Comparison of ENCODE assay signal across 15 cellular contexts in the genomic region with DNA sequence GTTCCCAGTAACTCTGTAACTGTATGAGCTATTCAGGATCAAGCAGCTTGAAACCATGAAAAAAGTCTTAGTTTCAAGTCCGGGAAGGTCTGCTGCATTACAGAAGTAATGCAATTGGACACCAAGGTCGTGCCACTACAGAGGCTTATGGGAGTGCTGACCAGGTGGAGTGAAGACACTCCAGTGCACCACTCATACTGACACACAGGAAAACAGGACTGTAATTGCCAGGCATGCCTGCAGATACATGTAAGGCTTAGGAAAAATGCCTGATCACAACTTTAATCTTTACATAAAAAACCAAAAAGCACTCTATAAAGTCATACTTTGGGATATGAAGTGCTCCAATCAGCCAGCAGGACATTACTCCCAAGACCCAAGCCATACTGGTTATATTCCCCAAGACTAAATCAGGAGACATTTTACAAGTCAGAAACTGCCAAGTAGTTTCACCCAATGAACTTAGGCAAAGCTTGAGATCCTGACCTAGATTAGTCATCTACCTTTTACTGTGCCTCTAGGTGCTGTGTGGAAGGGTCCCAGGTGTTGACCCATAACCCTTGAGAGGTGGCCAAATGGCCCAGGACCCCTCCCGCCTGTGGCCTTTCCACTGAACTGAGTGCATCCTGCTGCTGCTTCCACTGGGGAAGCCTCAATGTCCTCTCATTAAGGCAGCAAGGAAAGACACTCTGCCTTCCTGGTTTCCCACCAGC. TPM values are rescaled to one million over a fixed set of nuclear protein-coding genes. Genes with fewer than 3 reads are reported as not detected.
DNase-seq lines count a peak whose midpoint lies in the region; ATAC-seq and TF ChIP-seq lines count a peak whose summit lies in the region.
"Had no signal": no experiment of that assay in that cellular context is flagged by ENCODE, and none has a peak within 500 bp of the region (broad histone marks: within the 10 kb centered on the region; RNA-seq: fewer than 3 reads in every experiment).

No MANE protein-coding gene starts in this region.

- peaks cover 3% of the 10 kb centered on the region; the same call in 1 of the 2 replicates for H4K20me1 ChIP-seq in DND-41 (ENCODE audit: insufficient read depth, low read length)
- no peaks in the 10 kb centered on the region; the same call in 1 of the 2 replicates for H4K20me1 ChIP-seq in IMR-90 (ENCODE audit: insufficient read depth, low read length)
- peaks cover 49% of the 10 kb centered on the region for H4K20me1 ChIP-seq in neural progenitor cell (ENCODE audit: low read depth)

- H3K14ac ChIP-seq in IMR-90 (replicated peaks; ENCODE audit: low read depth, low read length), result no peak overlapping the region

- DNase-seq in DND-41 (no peak), IMR-90 (peak; percentile 40), foreskin keratinocyte (peak in 1 of 2 donors; percentile 32), neural progenitor cell (ENCODE audit: low spot score) (no peak), chondrocyte (ENCODE audit: low spot score) (no peak), NCI-H2196 (lab: John Stamatoyannopoulos, UW; ENCODE audit: unreplicated experiment) (no peak), Ammon's horn (ENCODE audit: low spot score) (no peak), G401 (ENCODE audit: low spot score) (no peak)
- DNase-seq: activated naive CD8-positive, alpha-beta T cell treated with anti-CD3 and anti-CD28 coated beads, Interleukin-2, amount 50 U/mL, for 24 hours; dermis blood vessel endothelial cell; Karpas-422; ovary; PC-9; T-helper 9 cell had no signal

- H3K9me3 Mint-ChIP-seq in neural progenitor cell, result no peaks in the 10 kb centered on the region
- no peaks in the 10 kb centered on the region for H3K9me3 Mint-ChIP-seq in chondrocyte (ENCODE audit: low read depth)
- H3K9me3 Mint-ChIP-seq: activated naive CD8-positive, alpha-beta T cell treated with anti-CD3 and anti-CD28 coated beads, Interleukin-2, amount 50 U/mL, for 24 hours had no signal

- intact Hi-C loops in IMR-90 (cut with micrococcal nuclease), result no loop called here

- POLR2A ChIA-PET in IMR-90 (lab: Charles Lee; ENCODE audit: unreplicated experiment), result no interaction called here

- H2BK5ac ChIP-seq in IMR-90 (ENCODE audit: low read depth, low read length, poor library complexity, severe bottlenecking), result no peak overlapping the region

- H2AFZ ChIP-seq in DND-41 (ENCODE audit: low read depth, low read length), result no peak overlapping the region
- no peak overlapping the region for H2AFZ ChIP-seq in IMR-90 (replicated peaks; ENCODE audit: low read length, poor library complexity)
- no peak overlapping the region for H2AFZ ChIP-seq in neural progenitor cell (replicated peaks)
- H2AFZ ChIP-seq: PC-9 had no signal

- H4K5ac ChIP-seq in IMR-90 (ENCODE audit: low read depth, low read length), result no peak overlapping the region

- no peak overlapping the region for H3K18ac ChIP-seq in IMR-90 (ENCODE audit: low read depth, low read length)

- H2BK120ac ChIP-seq in IMR-90 (ENCODE audit: low read depth, low read length), result no peak overlapping the region

- WGBS in IMR-90 (ENCODE audit: extremely low coverage in 2 of 2, insufficient read length in 1 of 2), 2 experiments, result no CpG with 5 or more reads among the region's 3 CpGs

- TF ChIP-seq POLR2A in IMR-90 (IDR thresholded peaks at IDR 0.05; ENCODE audit: low read depth, low read length), result no peak

- no peak overlapping the region for H2AK5ac ChIP-seq in IMR-90 (ENCODE audit: low read depth, low read length)

- dilution Hi-C loops in IMR-90 (cut with HindIII; ENCODE audit: low sequenced_read_pairs, unreplicated experiment), result no loop called here

- no peaks in the 10 kb centered on the region for H3K4me1 ChIP-seq in DND-41 (ENCODE audit: insufficient read depth, low read length)
- peaks cover 7% of the 10 kb centered on the region for H3K4me1 ChIP-seq in IMR-90 (ENCODE audit: control insufficient read depth, insufficient read depth, low read length)
- no peaks in the 10 kb centered on the region for H3K4me1 ChIP-seq in foreskin keratinocyte
- H3K4me1 ChIP-seq in neural progenitor cell, result peaks cover 62% of the 10 kb centered on the region

- H3K27me3 Mint-ChIP-seq in neural progenitor cell (ENCODE audit: insufficient read depth, low read depth), result peaks cover 5% of the 10 kb centered on the region
- no peaks in the 10 kb centered on the region for H3K27me3 Mint-ChIP-seq in chondrocyte (ENCODE audit: low read depth)
- H3K27me3 Mint-ChIP-seq: activated naive CD8-positive, alpha-beta T cell treated with anti-CD3 and anti-CD28 coated beads, Interleukin-2, amount 50 U/mL, for 24 hours had no signal

- H3K4me2 ChIP-seq in DND-41 (ENCODE audit: insufficient read depth, low read length), result no peak overlapping the region
- no peak overlapping the region for H3K4me2 ChIP-seq in IMR-90 (ENCODE audit: low read depth, low read length)
- no peak overlapping the region for H3K4me2 ChIP-seq in neural progenitor cell
- H3K4me2 ChIP-seq: PC-9 had no signal

- peaks cover 9% of the 10 kb centered on the region for H3K9me1 ChIP-seq in IMR-90 (ENCODE audit: insufficient read depth, low read length)

- no peak overlapping the region for H3K23ac ChIP-seq in IMR-90 (ENCODE audit: low read depth, low read length)

- peak; percentile 34; the same call in 1 of the 3 replicates for ATAC-seq in DND-41 (ENCODE audit: insufficient read depth, low read depth)
- ATAC-seq in IMR-90 (ENCODE audit: low read depth), result no peak
- ATAC-seq in foreskin keratinocyte, result peak; percentile 54
- ATAC-seq: activated naive CD8-positive, alpha-beta T cell treated with anti-CD3 and anti-CD28 coated beads, Interleukin-2, amount 50 U/mL, for 24 hours had no signal

- H4K8ac ChIP-seq in IMR-90 (ENCODE audit: low read depth in 2 of 2, low read length in 2 of 2), result no peak overlapping the region

- H3K4me3 ChIP-seq in DND-41 (ENCODE audit: low read depth in 1 of 2, low read length in 2 of 2) (no peak overlapping the region), IMR-90 (ENCODE audit: insufficient read depth, low read depth, low read length) (no peak overlapping the region), neural progenitor cell (no peak overlapping the region)
- H3K4me3 ChIP-seq: ovary, PC-9 had no signal

- H2BK15ac ChIP-seq in IMR-90 (ENCODE audit: low read depth, low read length), result no peak overlapping the region

- no peaks in the 10 kb centered on the region for H3K27me3 ChIP-seq in DND-41 (ENCODE audit: insufficient read depth, low read length, poor library complexity)
- H3K27me3 ChIP-seq in IMR-90 (ENCODE audit: control insufficient read depth, insufficient read depth, low read length), result no peaks in the 10 kb centered on the region
- H3K27me3 ChIP-seq in foreskin keratinocyte, result no peaks in the 10 kb centered on the region
- H3K27me3 ChIP-seq in neural progenitor cell, result no peaks in the 10 kb centered on the region
- H3K27me3 ChIP-seq: ovary had no signal

- no peaks in the 10 kb centered on the region for H3K79me2 ChIP-seq in DND-41 (ENCODE audit: insufficient read depth, low read length)
- no peaks in the 10 kb centered on the region for H3K79me2 ChIP-seq in neural progenitor cell (ENCODE audit: low read depth)

- H3K9ac ChIP-seq in DND-41 (ENCODE audit: low read depth, low read length), result no peak overlapping the region
- H3K9ac ChIP-seq in IMR-90 (ENCODE audit: low read depth, low read length), result no peak overlapping the region
- H3K9ac ChIP-seq in neural progenitor cell, result no peak overlapping the region

- CTCF ChIA-PET in IMR-90 (lab: Yijun Ruan, JAX), result interaction anchor here (1.4 kb wide), 1 partner anchor 17 kb away, joined by 5 read pairs; no protein-coding TSS in a partner anchor

- H3K56ac ChIP-seq in IMR-90 (ENCODE audit: extremely low read depth, insufficient read depth, low read length), result no peak overlapping the region

- no peak overlapping the region for H2BK20ac ChIP-seq in IMR-90 (ENCODE audit: low read depth, low read length)

- H3K4me3 Mint-ChIP-seq in neural progenitor cell (no peak overlapping the region), chondrocyte (ENCODE audit: unreplicated experiment) (no peak overlapping the region)
- H3K4me3 Mint-ChIP-seq: activated naive CD8-positive, alpha-beta T cell treated with anti-CD3 and anti-CD28 coated beads, Interleukin-2, amount 50 U/mL, for 24 hours had no signal

- H2AK9ac ChIP-seq in IMR-90 (replicated peaks; ENCODE audit: low read depth, low read length, poor library complexity), result no peak overlapping the region

- no TSS peak for BruUV-seq in IMR-90 (replicated peaks; lab: Mats Ljungman, UMichigan)

- peak overlapping the region; percentile 87 for H3K27ac Mint-ChIP-seq in neural progenitor cell
- no peak overlapping the region for H3K27ac Mint-ChIP-seq in chondrocyte (ENCODE audit: unreplicated experiment)
- H3K27ac Mint-ChIP-seq: activated naive CD8-positive, alpha-beta T cell treated with anti-CD3 and anti-CD28 coated beads, Interleukin-2, amount 50 U/mL, for 24 hours had no signal

- in situ Hi-C loops in IMR-90 (cut with MboI; ENCODE audit: low sequenced_read_pairs) (no loop called here), G401 (cut with HindIII; ENCODE audit: low sequenced_read_pairs) (no loop called here)

- TF ChIP-seq CTCF in DND-41 (IDR thresholded peaks at IDR 0.05; ENCODE audit: borderline replicate concordance, extremely low read depth, low read length, poor library complexity, severe bottlenecking), result no peak
- TF ChIP-seq CTCF in IMR-90 (conservative IDR thresholded peaks at IDR 0.05; ENCODE audit: low read depth, low read length), result no peak
- no peak for TF ChIP-seq CTCF in foreskin keratinocyte (conservative IDR thresholded peaks at IDR 0.05)
- no peak for TF ChIP-seq CTCF in neural progenitor cell (IDR thresholded peaks at IDR 0.05)
- TF ChIP-seq CTCF in chondrocyte (IDR thresholded peaks at IDR 0.05), result no peak

- peaks cover 0 to 14% of the 10 kb centered on the region in 2 experiments; a peak in 3 of 4 replicates for H3K79me1 ChIP-seq in IMR-90 (ENCODE audit: low read depth in 1 of 2, low read length in 2 of 2)

- no peak overlapping the region for H3K4ac ChIP-seq in IMR-90 (ENCODE audit: low read depth, low read length)

- H3F3A ChIP-seq in neural progenitor cell (ENCODE audit: low read depth), result peaks cover 50% of the 10 kb centered on the region

- peaks cover 5% of the 10 kb centered on the region for H3K36me3 Mint-ChIP-seq in neural progenitor cell
- peaks cover 5% of the 10 kb centered on the region for H3K36me3 Mint-ChIP-seq in chondrocyte (ENCODE audit: low read depth)

- H3K9me3 ChIP-seq in DND-41 (ENCODE audit: insufficient read depth, low read length, severe bottlenecking), result no peaks in the 10 kb centered on the region
- no peaks in the 10 kb centered on the region for H3K9me3 ChIP-seq in IMR-90 (ENCODE audit: control insufficient read depth, insufficient read depth, low read length)
- no peaks in the 10 kb centered on the region for H3K9me3 ChIP-seq in neural progenitor cell (ENCODE audit: low read depth)
- H3K9me3 ChIP-seq: ovary had no signal

- H3K27ac ChIP-seq in DND-41 (ENCODE audit: low read length), result no peak overlapping the region
- no peak overlapping the region for H3K27ac ChIP-seq in IMR-90 (ENCODE audit: insufficient read depth, low read length)
- H3K27ac ChIP-seq in foreskin keratinocyte, result no peak overlapping the region
- peak overlapping the region; percentile 81 for H3K27ac ChIP-seq in neural progenitor cell
- H3K27ac ChIP-seq: C4-2B, ovary, PC-9 had no signal

- no peak overlapping the region for H4K91ac ChIP-seq in IMR-90 (ENCODE audit: insufficient read depth, low read depth, low read length)

- TF ChIP-seq RAD21 in IMR-90 (IDR thresholded peaks at IDR 0.05; ENCODE audit: low read length), result no peak

- H3K36me3 ChIP-seq in DND-41 (ENCODE audit: insufficient read depth, low read length), result peaks cover 18% of the 10 kb centered on the region
- peaks cover 3% of the 10 kb centered on the region for H3K36me3 ChIP-seq in IMR-90 (ENCODE audit: control insufficient read depth, insufficient read depth, low read length)
- no peaks in the 10 kb centered on the region for H3K36me3 ChIP-seq in neural progenitor cell
- H3K36me3 ChIP-seq: ovary had no signal

- peaks cover 51% of the 10 kb centered on the region for H3K4me1 Mint-ChIP-seq in neural progenitor cell
- H3K4me1 Mint-ChIP-seq in chondrocyte (ENCODE audit: low read depth), result peaks cover 30% of the 10 kb centered on the region

RNA-seq across cellular contexts. Expression of gene ANKRD10, which starts 27.5 kb away (rescaled TPM):
- total RNA-seq in IMR-90 (2012; rRNA removed), result 18.3 and 24.2 TPM in 2 replicates
- 24.2 and 31.1 TPM in 2 replicates for polyA plus RNA-seq in IMR-90 (2012; rRNA removed)
- 7.4 and 11.9 TPM in 2 replicates for polyA plus RNA-seq in IMR-90 (2012; cell fraction: cytosol; rRNA removed)
- 105 and 271 TPM in 2 replicates for polyA plus RNA-seq in IMR-90 (2012; cell fraction: nucleus; rRNA removed; ENCODE audit: low replicate concordance)
- total RNA-seq in foreskin keratinocyte, result 29.5 and 32.9 TPM in 2 replicates
- 11.0 and 13.3 TPM in 2 replicates for polyA plus RNA-seq in foreskin keratinocyte
- total RNA-seq in neural progenitor cell (ENCODE audit: low replicate concordance), result 188 and 212 TPM in 2 replicates
- 110 to 139 TPM (median 112 TPM) in 3 replicates for total RNA-seq in chondrocyte
- total RNA-seq in G401 (2014; rRNA removed; shearing (Covaris generic)), result 167 and 190 TPM in 2 replicates
